Comparison of ENCODE assay signal across 12 cellular contexts in genomic region chr12:104686196-104686595, GRCh38.
DNase-seq lines count a peak whose midpoint lies in the region; ATAC-seq and TF ChIP-seq lines count a peak whose summit lies in the region.
"Had no signal": no experiment of that assay in that cellular context is flagged by ENCODE, and none has a peak within 500 bp of the region (broad histone marks: within the 10 kb centered on the region; RNA-seq: fewer than 3 reads in every experiment).

No MANE protein-coding gene starts in this region.

- TF ChIP-seq CTCF in epithelial cell of esophagus (IDR thresholded peaks at IDR 0.05; ENCODE audit: insufficient read depth, low read depth, low read length, missing control alignments), result no peak

- H3K27me3 ChIP-seq in ACC112 (ENCODE audit: insufficient read depth, low read length), result no peaks in the 10 kb centered on the region
- H3K27me3 ChIP-seq: SJCRH30, tibial artery had no signal

- H3K4me3 ChIP-seq in ACC112 (ENCODE audit: low read depth, low read length), result no peak overlapping the region
- no peak overlapping the region for H3K4me3 ChIP-seq in epithelial cell of esophagus (ENCODE audit: low read length)
- H3K4me3 ChIP-seq: SJCRH30, tibial artery had no signal

- H3K36me3 ChIP-seq in ACC112 (ENCODE audit: insufficient read depth, low read length), result no peaks in the 10 kb centered on the region
- H3K36me3 ChIP-seq: SJCRH30, tibial artery had no signal

- no peak for ATAC-seq in HG03378 (IDR thresholded peaks at IDR 0.05; ENCODE audit: unreplicated experiment)
- ATAC-seq: naive thymus-derived CD4-positive, alpha-beta T cell had no signal

- H2AFZ ChIP-seq in ACC112 (ENCODE audit: low read length, unreplicated experiment), result no peak overlapping the region

- DNase-seq in GM03348 (ENCODE audit: low spot score) (peak; percentile 55), RPMI8226 (peak; percentile 13), epithelial cell of esophagus (ENCODE audit: low read depth) (peak; percentile 40), HuH-7.5 (ENCODE audit: low spot score) (no peak), NCI-H1092 (lab: John Stamatoyannopoulos, UW) (no peak), NCI-H510A (lab: John Stamatoyannopoulos, UW) (no peak)
- DNase-seq: activated CD8-positive, alpha-beta memory T cell treated with anti-CD3 and anti-CD28 coated beads for 24 hours; naive thymus-derived CD4-positive, alpha-beta T cell; tibial artery had no signal

- H3K79me2 ChIP-seq in ACC112 (ENCODE audit: control insufficient read depth, insufficient read depth, low read length, unreplicated experiment), result no peaks in the 10 kb centered on the region

- peaks cover 16% of the 10 kb centered on the region for H3K4me1 ChIP-seq in ACC112 (ENCODE audit: control insufficient read depth, insufficient read depth, low read length, unreplicated experiment)
- H3K4me1 ChIP-seq: SJCRH30 had no signal

- peak overlapping the region; percentile 66 for H3K27ac ChIP-seq in ACC112 (ENCODE audit: low read depth, low read length)
- H3K27ac ChIP-seq: SJCRH30 had no signal

Comparison
In these comparisons a context has a peak if more than half of its experiments do, and no peak if none do; other contexts are left out.
1. DNase-seq: peak in GM03348 (single experiment), RPMI8226 (single experiment) and epithelial cell of esophagus (single experiment); none in HuH-7.5 (single experiment), NCI-H1092 (single experiment) and NCI-H510A (single experiment).